In genomic region chr6:136846046-136846445, GRCh38 we compare ENCODE assay signal across 8 cellular contexts. TPM values are rescaled to one million over a fixed set of nuclear protein-coding genes. Genes with fewer than 3 reads are reported as not detected.
A peak's percentile ranks its signal among the peaks of the same experiment; 100 is the strongest.
DNase-seq lines count a peak whose midpoint lies in the region; ATAC-seq and TF ChIP-seq lines count a peak whose summit lies in the region.

No MANE protein-coding gene starts in this region.

- H3K27ac Mint-ChIP-seq in stimulated activated effector memory CD8-positive, alpha-beta T cell treated with anti-CD3 and anti-CD28 coated beads, Interleukin-12 subunit alpha, Interleukin-12 subunit beta, amount 100 ng/mL, for 72 hours: no peak overlapping the region

- H3K4me1 ChIP-seq in BE2C (peaks cover 15% of the 10 kb centered on the region), adipocyte (ENCODE audit: control insufficient read depth, insufficient read depth, low read length) (no peaks in the 10 kb centered on the region)

- H3K9ac ChIP-seq in adipocyte (ENCODE audit: low read length): no peak overlapping the region

- peaks cover 11% of the 10 kb centered on the region for H3K36me3 Mint-ChIP-seq in stimulated activated effector memory CD8-positive, alpha-beta T cell treated with anti-CD3 and anti-CD28 coated beads, Interleukin-12 subunit alpha, Interleukin-12 subunit beta, amount 100 ng/mL, for 72 hours

- H3K27me3 ChIP-seq in BE2C (no peaks in the 10 kb centered on the region), GM06990 (replicated peaks; ENCODE audit: control insufficient read depth, insufficient read depth, low read length) (no peaks in the 10 kb centered on the region), adipocyte (replicated peaks; ENCODE audit: control insufficient read depth, insufficient read depth, low read length) (no peaks in the 10 kb centered on the region)

- no peaks in the 10 kb centered on the region for H3K9me3 Mint-ChIP-seq in stimulated activated effector memory CD8-positive, alpha-beta T cell treated with anti-CD3 and anti-CD28 coated beads, Interleukin-12 subunit alpha, Interleukin-12 subunit beta, amount 100 ng/mL, for 72 hours

- ATAC-seq in stimulated activated effector memory CD8-positive, alpha-beta T cell treated with anti-CD3 and anti-CD28 coated beads, Interleukin-12 subunit alpha, Interleukin-12 subunit beta, amount 100 ng/mL, for 72 hours: no peak

- no peak overlapping the region for H3K4me3 Mint-ChIP-seq in stimulated activated effector memory CD8-positive, alpha-beta T cell treated with anti-CD3 and anti-CD28 coated beads, Interleukin-12 subunit alpha, Interleukin-12 subunit beta, amount 100 ng/mL, for 72 hours

- DNase-seq in BE2C (peak; percentile 54), GM06990 (ENCODE audit: extremely low read depth, insufficient read length) (no peak), NCI-H2171 (lab: John Stamatoyannopoulos, UW) (peak; percentile 3), adipocyte (ENCODE audit: low read depth) (peak; percentile 80), hepatic stellate cell (ENCODE audit: low spot score) (peak; percentile 22), mesenteric fat pad (ENCODE audit: low spot score) (no peak)
- peak; percentile 5 to 60 for DNase-seq in stimulated activated effector memory CD8-positive, alpha-beta T cell treated with anti-CD3 and anti-CD28 coated beads, Interleukin-12 subunit alpha, Interleukin-12 subunit beta, amount 100 ng/mL, for 72 hours (ENCODE audit: low spot score in 2 of 2)
- no peak for DNase-seq in activated CD4-positive, CD25-positive, alpha-beta regulatory T cell treated with anti-CD3 and anti-CD28 coated beads, Interleukin-2, amount 50 U/mL, for 72 hours

- no peak overlapping the region for H3K4me3 ChIP-seq in BE2C (ENCODE audit: low read depth, low read length)
- no peak overlapping the region for H3K4me3 ChIP-seq in GM06990 (replicated peaks; ENCODE audit: low read depth, low read length)
- H3K4me3 ChIP-seq in adipocyte (ENCODE audit: low read length): no peak overlapping the region

- H3K9me3 ChIP-seq in BE2C (no peaks in the 10 kb centered on the region; the same call in 1 of the 2 replicates), adipocyte (ENCODE audit: control insufficient read depth, low read length) (no peaks in the 10 kb centered on the region)

- TF ChIP-seq CTCF in BE2C (IDR thresholded peaks at IDR 0.05; ENCODE audit: low read depth, low read length) (peak; percentile 81), GM06990 (IDR thresholded peaks at IDR 0.05; ENCODE audit: insufficient read depth, low read length, poor library complexity, severe bottlenecking) (peak; percentile 64)

- H3K36me3 ChIP-seq in BE2C (no peaks in the 10 kb centered on the region; the same call in 1 of the 2 replicates), GM06990 (ENCODE audit: control insufficient read depth, insufficient read depth, low read length) (peaks cover 2% of the 10 kb centered on the region; the same call in 1 of the 2 replicates), adipocyte (ENCODE audit: control insufficient read depth, insufficient read depth, low read length, severe bottlenecking) (peaks cover 3% of the 10 kb centered on the region)

- H3K4me1 Mint-ChIP-seq in stimulated activated effector memory CD8-positive, alpha-beta T cell treated with anti-CD3 and anti-CD28 coated beads, Interleukin-12 subunit alpha, Interleukin-12 subunit beta, amount 100 ng/mL, for 72 hours: peaks cover 6% of the 10 kb centered on the region

RNA-seq across cellular contexts. Expression of gene PEX7, which starts 23.7 kb away (rescaled TPM):
- polyA plus RNA-seq in BE2C (2012; ENCODE audit: insufficient read depth, insufficient read length, low read depth): 16.8 TPM
- 5.3 TPM for total RNA-seq in mesenteric fat pad

RNA-seq across cellular contexts. Expression of gene MAP3K5, which starts 53.8 kb away (rescaled TPM):
- 2.3 TPM for polyA plus RNA-seq in BE2C (2012; ENCODE audit: insufficient read depth, insufficient read length, low read depth)
- 24.4 TPM for total RNA-seq in mesenteric fat pad

Comparison
In these comparisons a context has a peak if more than half of its experiments do, and no peak if none do; other contexts are left out.
1. DNase-seq: peak in BE2C (single experiment), NCI-H2171 (single experiment), adipocyte (single experiment), hepatic stellate cell (single experiment) and stimulated activated effector memory CD8-positive, alpha-beta T cell treated with anti-CD3 and anti-CD28 coated beads, Interleukin-12 subunit alpha, Interleukin-12 subunit beta, amount 100 ng/mL, for 72 hours (2 of 2); none in GM06990 (single experiment), mesenteric fat pad (single experiment) and activated CD4-positive, CD25-positive, alpha-beta regulatory T cell treated with anti-CD3 and anti-CD28 coated beads, Interleukin-2, amount 50 U/mL, for 72 hours (single experiment).